13 cellular contexts compared by ENCODE assay signal in the genomic region with DNA sequence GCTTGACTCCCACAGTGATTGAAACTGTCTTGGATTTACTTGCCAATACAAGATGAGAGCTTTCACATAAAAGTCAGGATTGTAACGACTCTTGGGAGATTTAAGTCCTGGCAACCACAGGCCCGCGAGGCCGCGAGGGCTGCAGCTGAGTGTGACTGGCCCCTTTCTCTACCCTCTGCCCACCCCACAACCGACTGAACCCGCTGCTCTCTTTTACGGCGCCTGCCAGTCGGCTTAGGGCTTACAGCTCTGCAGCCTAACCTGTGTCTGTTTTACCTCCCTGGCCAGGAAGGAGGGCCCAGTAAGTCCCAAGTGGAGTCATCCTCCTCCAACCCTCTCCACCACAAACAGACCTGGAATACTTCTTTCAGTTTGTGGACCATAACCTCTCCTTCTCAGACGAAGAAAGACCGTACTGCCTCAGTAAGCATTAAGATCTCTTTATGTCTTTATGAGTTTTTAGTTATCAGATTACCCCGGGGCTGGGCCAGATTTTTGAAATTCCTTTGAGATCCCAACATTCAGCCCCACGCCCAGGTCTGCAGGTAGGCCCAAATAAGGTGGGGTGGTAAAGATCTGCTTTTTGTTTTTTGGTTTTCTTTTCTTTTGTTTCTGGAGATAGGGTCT. TPM values are rescaled to one million over a fixed set of nuclear protein-coding genes. Genes with fewer than 3 reads are reported as not detected.
A peak's percentile ranks its signal among the peaks of the same experiment; 100 is the strongest.
DNase-seq lines count a peak whose midpoint lies in the region; ATAC-seq and TF ChIP-seq lines count a peak whose summit lies in the region.
"Had no signal": no experiment of that assay in that cellular context is flagged by ENCODE, and none has a peak within 500 bp of the region (broad histone marks: within the 10 kb centered on the region; RNA-seq: fewer than 3 reads in every experiment).

No MANE protein-coding gene starts in this region.

- H3K4me3 ChIP-seq in BLaER1 (no peak overlapping the region), HUES48 (ENCODE audit: low read depth, low read length) (peak overlapping the region; percentile 48), neural progenitor cell (no peak overlapping the region)
- H3K4me3 ChIP-seq: BLaER1 treated with 17β-estradiol and CSF1 and Interleukin-3, amounts not matched to agents 10 nM and 100 nM had no signal

- H3K9ac ChIP-seq in BLaER1 (no peak overlapping the region), HUES48 (ENCODE audit: low read depth, low read length) (no peak overlapping the region), neural progenitor cell (no peak overlapping the region)
- H3K9ac ChIP-seq: BLaER1 treated with 17β-estradiol and CSF1 and Interleukin-3, amounts not matched to agents 10 nM and 100 nM had no signal

- H3K9me3 ChIP-seq in BLaER1 (no peaks in the 10 kb centered on the region), HUES48 (ENCODE audit: control insufficient read depth, insufficient read depth, low read length) (no peaks in the 10 kb centered on the region), neural progenitor cell (ENCODE audit: low read depth) (no peaks in the 10 kb centered on the region)
- H3K9me3 ChIP-seq: BLaER1 treated with 17β-estradiol and CSF1 and Interleukin-3, amounts not matched to agents 10 nM and 100 nM had no signal

- H3F3A ChIP-seq in neural progenitor cell (ENCODE audit: low read depth), result peaks cover 34% of the 10 kb centered on the region

- peak overlapping the region; percentile 31 for H3K4me2 ChIP-seq in BLaER1
- H3K4me2 ChIP-seq in neural progenitor cell, result peak overlapping the region; percentile 67

- no peak overlapping the region for H2AFZ ChIP-seq in neural progenitor cell (replicated peaks)

- no peaks in the 10 kb centered on the region for H3K79me2 ChIP-seq in neural progenitor cell (ENCODE audit: low read depth)

- intact Hi-C loops in activated T-helper 1 cell treated with anti-CD3 and anti-CD28 coated beads, Interleukin-12 subunit alpha, Interleukin-12 subunit beta, Interleukin-2, Interleukin-4 antibody, amounts not matched to agents 30 ng/mL and 10 ng/mL and 1 ng/mL, durations not matched to agents 14 hours and 24 hours and 36 hours (cut with micrococcal nuclease), result loop anchor here (5.0 kb wide), 1 partner anchor 229 kb away; the partner anchor contains the start of gene RAD51AP1

- H3K27ac Mint-ChIP-seq in effector memory CD8-positive, alpha-beta T cell, result peak overlapping the region; percentile 13 to 71
- H3K27ac Mint-ChIP-seq in neural progenitor cell, result peak overlapping the region; percentile 76
- no peak overlapping the region for H3K27ac Mint-ChIP-seq in activated T-helper 1 cell treated with anti-CD3 and anti-CD28 coated beads, Interleukin-12 subunit alpha, Interleukin-12 subunit beta, Interleukin-2, Interleukin-4 antibody, amounts not matched to agents 30 ng/mL and 10 ng/mL and 1 ng/mL, durations not matched to agents 14 hours and 24 hours and 36 hours
- H3K27ac Mint-ChIP-seq: dendritic cell treated with granulocyte-macrophage colony-stimulating factor and Interleukin-4, amounts not matched to agents 40 ng/mL and 50 ng/mL, for 4 days had no signal

- no peak for ATAC-seq in effector memory CD8-positive, alpha-beta T cell (replicated peaks)

- H3K27me3 Mint-ChIP-seq in effector memory CD8-positive, alpha-beta T cell, result no peaks in the 10 kb centered on the region
- peaks cover 2% of the 10 kb centered on the region for H3K27me3 Mint-ChIP-seq in neural progenitor cell (ENCODE audit: insufficient read depth, low read depth)
- no peaks in the 10 kb centered on the region for H3K27me3 Mint-ChIP-seq in activated T-helper 1 cell treated with anti-CD3 and anti-CD28 coated beads, Interleukin-12 subunit alpha, Interleukin-12 subunit beta, Interleukin-2, Interleukin-4 antibody, amounts not matched to agents 30 ng/mL and 10 ng/mL and 1 ng/mL, durations not matched to agents 14 hours and 24 hours and 36 hours (ENCODE audit: insufficient read depth)
- H3K27me3 Mint-ChIP-seq: activated naive CD8-positive, alpha-beta T cell treated with anti-CD3 and anti-CD28 coated beads, Interleukin-2, amount 10 ng/mL, durations not matched to agents 7 days and 5 days; dendritic cell treated with granulocyte-macrophage colony-stimulating factor and Interleukin-4, amounts not matched to agents 40 ng/mL and 50 ng/mL, for 4 days had no signal

- no peaks in the 10 kb centered on the region for H3K27me3 ChIP-seq in BLaER1
- no peaks in the 10 kb centered on the region for H3K27me3 ChIP-seq in HUES48 (ENCODE audit: control insufficient read depth, insufficient read depth, low read length)
- no peaks in the 10 kb centered on the region for H3K27me3 ChIP-seq in neural progenitor cell
- H3K27me3 ChIP-seq: BLaER1 treated with 17β-estradiol and CSF1 and Interleukin-3, amounts not matched to agents 10 nM and 100 nM had no signal

- TF ChIP-seq CTCF in neural progenitor cell (IDR thresholded peaks at IDR 0.05), result no peak

- H3K27ac ChIP-seq in BLaER1, result no peak overlapping the region
- peak overlapping the region; percentile 42 for H3K27ac ChIP-seq in HUES48 (ENCODE audit: low read depth, low read length)
- no peak overlapping the region for H3K27ac ChIP-seq in neural progenitor cell
- H3K27ac ChIP-seq: BLaER1 treated with 17β-estradiol and CSF1 and Interleukin-3, amounts not matched to agents 10 nM and 100 nM had no signal

- peaks cover 1 to 4% of the 10 kb centered on the region in 2 donors for H3K4me1 Mint-ChIP-seq in effector memory CD8-positive, alpha-beta T cell (ENCODE audit: low read depth in 2 of 2)
- peaks cover 38% of the 10 kb centered on the region for H3K4me1 Mint-ChIP-seq in neural progenitor cell
- no peaks in the 10 kb centered on the region for H3K4me1 Mint-ChIP-seq in activated T-helper 1 cell treated with anti-CD3 and anti-CD28 coated beads, Interleukin-12 subunit alpha, Interleukin-12 subunit beta, Interleukin-2, Interleukin-4 antibody, amounts not matched to agents 30 ng/mL and 10 ng/mL and 1 ng/mL, durations not matched to agents 14 hours and 24 hours and 36 hours (ENCODE audit: low read depth)

- H3K36me3 ChIP-seq in BLaER1, result no peaks in the 10 kb centered on the region
- H3K36me3 ChIP-seq in HUES48 (ENCODE audit: control insufficient read depth, insufficient read depth, low read length), result peaks cover 15% of the 10 kb centered on the region
- H3K36me3 ChIP-seq in neural progenitor cell, result no peaks in the 10 kb centered on the region
- H3K36me3 ChIP-seq: BLaER1 treated with 17β-estradiol and CSF1 and Interleukin-3, amounts not matched to agents 10 nM and 100 nM had no signal

- H4K20me1 ChIP-seq in BLaER1, result no peaks in the 10 kb centered on the region
- H4K20me1 ChIP-seq in neural progenitor cell (ENCODE audit: low read depth), result peaks cover 11% of the 10 kb centered on the region
- H4K20me1 ChIP-seq: BLaER1 treated with 17β-estradiol and CSF1 and Interleukin-3, amounts not matched to agents 10 nM and 100 nM had no signal

- peaks cover 67% of the 10 kb centered on the region for H3K36me3 Mint-ChIP-seq in effector memory CD8-positive, alpha-beta T cell (ENCODE audit: insufficient read depth)
- peaks cover 14% of the 10 kb centered on the region for H3K36me3 Mint-ChIP-seq in neural progenitor cell
- peaks cover 51% of the 10 kb centered on the region for H3K36me3 Mint-ChIP-seq in activated T-helper 1 cell treated with anti-CD3 and anti-CD28 coated beads, Interleukin-12 subunit alpha, Interleukin-12 subunit beta, Interleukin-2, Interleukin-4 antibody, amounts not matched to agents 30 ng/mL and 10 ng/mL and 1 ng/mL, durations not matched to agents 14 hours and 24 hours and 36 hours (ENCODE audit: low read depth)

- no peak overlapping the region for H3K4me3 Mint-ChIP-seq in effector memory CD8-positive, alpha-beta T cell
- H3K4me3 Mint-ChIP-seq in neural progenitor cell, result peak overlapping the region; percentile 77
- H3K4me3 Mint-ChIP-seq in activated T-helper 1 cell treated with anti-CD3 and anti-CD28 coated beads, Interleukin-12 subunit alpha, Interleukin-12 subunit beta, Interleukin-2, Interleukin-4 antibody, amounts not matched to agents 30 ng/mL and 10 ng/mL and 1 ng/mL, durations not matched to agents 14 hours and 24 hours and 36 hours, result no peak overlapping the region
- H3K4me3 Mint-ChIP-seq: activated naive CD8-positive, alpha-beta T cell treated with anti-CD3 and anti-CD28 coated beads, Interleukin-2, amount 10 ng/mL, durations not matched to agents 7 days and 5 days; dendritic cell treated with granulocyte-macrophage colony-stimulating factor and Interleukin-4, amounts not matched to agents 40 ng/mL and 50 ng/mL, for 4 days had no signal

- no peaks in the 10 kb centered on the region for H3K9me3 Mint-ChIP-seq in effector memory CD8-positive, alpha-beta T cell
- no peaks in the 10 kb centered on the region for H3K9me3 Mint-ChIP-seq in neural progenitor cell
- H3K9me3 Mint-ChIP-seq in activated T-helper 1 cell treated with anti-CD3 and anti-CD28 coated beads, Interleukin-12 subunit alpha, Interleukin-12 subunit beta, Interleukin-2, Interleukin-4 antibody, amounts not matched to agents 30 ng/mL and 10 ng/mL and 1 ng/mL, durations not matched to agents 14 hours and 24 hours and 36 hours, result no peaks in the 10 kb centered on the region
- H3K9me3 Mint-ChIP-seq: activated naive CD8-positive, alpha-beta T cell treated with anti-CD3 and anti-CD28 coated beads, Interleukin-2, amount 10 ng/mL, durations not matched to agents 7 days and 5 days; dendritic cell treated with granulocyte-macrophage colony-stimulating factor and Interleukin-4, amounts not matched to agents 40 ng/mL and 50 ng/mL, for 4 days had no signal

- no peak for DNase-seq in effector memory CD8-positive, alpha-beta T cell
- DNase-seq in neural progenitor cell (ENCODE audit: low spot score) (peak; percentile 51), DMS79 treated with DMSO at 0.1 percent for 48 hours (lab: John Stamatoyannopoulos, UW) (no peak), GF-D8 (lab: John Stamatoyannopoulos, UW) (no peak)
- no peak for DNase-seq in activated T-helper 1 cell treated with anti-CD3 and anti-CD28 coated beads, Interleukin-12 subunit alpha, Interleukin-12 subunit beta, Interleukin-2, Interleukin-4 antibody, amounts not matched to agents 30 ng/mL and 10 ng/mL and 1 ng/mL, durations not matched to agents 14 hours and 24 hours and 36 hours (ENCODE audit: low spot score)
- no peak for DNase-seq in activated CD4-positive, alpha-beta T cell treated with anti-CD3 and anti-CD28 coated beads, Interleukin-2, amount 50 U/mL, for 4 hours
- DNase-seq: activated naive CD8-positive, alpha-beta T cell treated with anti-CD3 and anti-CD28 coated beads, Interleukin-2, amount 10 ng/mL, durations not matched to agents 7 days and 5 days; GDM1 had no signal

- peaks cover 22% of the 10 kb centered on the region for H3K4me1 ChIP-seq in BLaER1
- peaks cover 25% of the 10 kb centered on the region for H3K4me1 ChIP-seq in HUES48 (ENCODE audit: control insufficient read depth, insufficient read depth, low read length)
- H3K4me1 ChIP-seq in neural progenitor cell, result peaks cover 22% of the 10 kb centered on the region

RNA-seq across cellular contexts. Expression of gene TIGAR, which starts 12.6 kb away (rescaled TPM):
- total RNA-seq in neural progenitor cell (ENCODE audit: low replicate concordance), result 7.1 and 18.1 TPM in 2 replicates
- total RNA-seq in activated T-helper 1 cell treated with anti-CD3 and anti-CD28 coated beads, Interleukin-12 subunit alpha, Interleukin-12 subunit beta, Interleukin-2, Interleukin-4 antibody, amounts not matched to agents 30 ng/mL and 10 ng/mL and 1 ng/mL, durations not matched to agents 14 hours and 24 hours and 36 hours, result 14.4 TPM in 2 replicates

RNA-seq across cellular contexts. Expression of gene CCND2, which starts 34.9 kb away (rescaled TPM):
- total RNA-seq in neural progenitor cell (ENCODE audit: low replicate concordance), result 95.8 and 103 TPM in 2 replicates
- 548 and 549 TPM in 2 replicates for total RNA-seq in activated T-helper 1 cell treated with anti-CD3 and anti-CD28 coated beads, Interleukin-12 subunit alpha, Interleukin-12 subunit beta, Interleukin-2, Interleukin-4 antibody, amounts not matched to agents 30 ng/mL and 10 ng/mL and 1 ng/mL, durations not matched to agents 14 hours and 24 hours and 36 hours
- total RNA-seq: M059J had no signal
